ENCODE assay signal across 20 cellular contexts in the genomic region with DNA sequence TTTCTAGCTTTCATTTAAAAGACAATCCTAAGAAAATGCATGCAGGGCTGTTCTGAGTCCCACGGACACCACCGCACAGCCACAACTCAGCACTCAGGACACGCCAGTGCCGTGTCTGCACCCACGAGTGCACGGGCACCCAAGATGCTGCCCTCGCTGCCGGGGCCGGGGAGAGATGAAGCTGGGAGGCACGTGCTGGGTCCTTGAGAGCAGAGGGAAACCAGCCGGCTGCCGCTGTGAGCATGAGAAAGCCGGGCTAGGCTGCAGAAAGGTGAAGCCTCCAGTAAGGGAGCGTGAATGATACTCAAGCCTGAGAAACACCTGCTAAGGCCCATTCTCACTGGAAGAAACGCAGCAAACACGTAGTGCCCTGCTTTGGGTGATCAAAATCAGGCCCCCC. TPM values are rescaled to one million over a fixed set of nuclear protein-coding genes. Genes with fewer than 3 reads are reported as not detected.
DNase-seq lines count a peak whose midpoint lies in the region; ATAC-seq and TF ChIP-seq lines count a peak whose summit lies in the region.
"Had no signal": no experiment of that assay in that cellular context is flagged by ENCODE, and none has a peak within 500 bp of the region (broad histone marks: within the 10 kb centered on the region; RNA-seq: fewer than 3 reads in every experiment).

No MANE protein-coding gene starts in this region.

- H3K36me3 ChIP-seq in Peyer's patch: peaks cover 0 to 63% (median 0%) of the 10 kb centered on the region in 3 donors
- peaks cover 70% of the 10 kb centered on the region for H3K36me3 ChIP-seq in lower lobe of right lung
- H3K36me3 ChIP-seq in testis (ENCODE audit: low read depth, missing control alignments): no peaks in the 10 kb centered on the region

- peak; percentile 0 for DNase-seq in activated naive CD4-positive, alpha-beta T cell treated with anti-CD3 and anti-CD28 coated beads, Interleukin-2, amount 50 U/mL, for 16 hours
- DNase-seq in activated naive CD4-positive, alpha-beta T cell treated with anti-CD3 and anti-CD28 coated beads for 36 hours: no peak
- DNase-seq in Peyer's patch (peak in 2 of 3 donors; percentile 30 to 36), lower lobe of right lung (peak; percentile 42), testis (peak; percentile 3), GDM1 (lab: John Stamatoyannopoulos, UW) (no peak), HT-29 (ENCODE audit: low spot score) (no peak)
- DNase-seq: AML-193; Calu3; KG1; NCI-H1048; NCI-H1694; NCI-H2107; NCI-H345; NCI-H69; NK-92 treated with Interleukin-12 subunit alpha and Interleukin-12 subunit beta, amount 100 ng/mL, for 24 hours; OCI-M1 had no signal

- ATAC-seq in lower lobe of right lung: no peak

- H3K27me3 Mint-ChIP-seq in activated naive CD4-positive, alpha-beta T cell treated with anti-CD3 and anti-CD28 coated beads for 36 hours (ENCODE audit: low read depth): no peaks in the 10 kb centered on the region

- no peak for TF ChIP-seq POLR2A in Peyer's patch (IDR thresholded peaks at IDR 0.05)
- no peak for TF ChIP-seq POLR2A in testis (IDR thresholded peaks at IDR 0.05)

- intact Hi-C loops in activated naive CD4-positive, alpha-beta T cell treated with anti-CD3 and anti-CD28 coated beads for 36 hours (cut with micrococcal nuclease): no loop called here
- intact Hi-C loops in lower lobe of right lung (cut with DNase I): no loop called here
- intact Hi-C loops in testis (cut with DNase I; ENCODE audit: low total_unique reads): no loop called here

- H3K4me3 Mint-ChIP-seq in activated naive CD4-positive, alpha-beta T cell treated with anti-CD3 and anti-CD28 coated beads for 36 hours: no peak overlapping the region

- TF ChIP-seq CTCF in Peyer's patch (IDR thresholded peaks at IDR 0.05) (no peak), lower lobe of right lung (IDR thresholded peaks at IDR 0.05) (no peak), testis (IDR thresholded peaks at IDR 0.05) (no peak)

- H3K9me3 ChIP-seq in Peyer's patch (no peaks in the 10 kb centered on the region), lower lobe of right lung (no peaks in the 10 kb centered on the region), testis (no peaks in the 10 kb centered on the region)

- no peak overlapping the region for H3K27ac ChIP-seq in Peyer's patch
- no peak overlapping the region for H3K27ac ChIP-seq in lower lobe of right lung
- H3K27ac ChIP-seq in testis: no peak overlapping the region
- H3K27ac ChIP-seq: RWPE1 had no signal

- H3K27ac Mint-ChIP-seq in activated naive CD4-positive, alpha-beta T cell treated with anti-CD3 and anti-CD28 coated beads for 36 hours: no peak overlapping the region

- no peaks in the 10 kb centered on the region for H3K9me3 Mint-ChIP-seq in activated naive CD4-positive, alpha-beta T cell treated with anti-CD3 and anti-CD28 coated beads for 36 hours

- H3K4me3 ChIP-seq in Peyer's patch (no peak overlapping the region), lower lobe of right lung (no peak overlapping the region), testis (no peak overlapping the region)

- peaks cover 41% of the 10 kb centered on the region for H3K36me3 Mint-ChIP-seq in activated naive CD4-positive, alpha-beta T cell treated with anti-CD3 and anti-CD28 coated beads for 36 hours (ENCODE audit: low read depth)

- H3K4me1 Mint-ChIP-seq in activated naive CD4-positive, alpha-beta T cell treated with anti-CD3 and anti-CD28 coated beads for 36 hours (ENCODE audit: low read depth): peaks cover 17% of the 10 kb centered on the region

- H3K4me1 ChIP-seq in Peyer's patch (peaks cover 0 to 11% (median 7%) of the 10 kb centered on the region in 4 donors), lower lobe of right lung (peaks cover 16% of the 10 kb centered on the region), testis (peaks cover 8% of the 10 kb centered on the region)

- 92 to 94% methylated on average over 16 of the region's 16 CpGs for WGBS in testis, 2 donors

- H3K27me3 ChIP-seq in Peyer's patch (no peaks in the 10 kb centered on the region), lower lobe of right lung (ENCODE audit: low read depth) (no peaks in the 10 kb centered on the region), testis (no peaks in the 10 kb centered on the region)

- CTCF ChIA-PET in activated naive CD4-positive, alpha-beta T cell treated with anti-CD3 and anti-CD28 coated beads for 36 hours (lab: Charles Lee): no interaction called here

RNA-seq across cellular contexts. Expression of gene COPS9, which starts 4.8 kb away (rescaled TPM):
- 10 to 100 TPM; 84.5 to 91.3 TPM for total RNA-seq in activated naive CD4-positive, alpha-beta T cell treated with anti-CD3 and anti-CD28 coated beads for 36 hours
- total RNA-seq in Peyer's patch (100 to 1,000 TPM in 3 of 4 donors, 10 to 100 TPM in 1; 57.3 to 113 (median 104) TPM), lower lobe of right lung (109 TPM), testis (100 to 1,000 TPM; 170 to 201 TPM)
- 167 TPM for polyA plus RNA-seq in testis (ENCODE audit: insufficient read depth, low read depth, low replicate concordance)
- 286 and 411 TPM in 2 replicates for total RNA-seq in HT-29 (2014; rRNA removed; shearing (Covaris generic))

RNA-seq across cellular contexts. Expression of gene OTOS, which starts 9.2 kb away (rescaled TPM):
- total RNA-seq in activated naive CD4-positive, alpha-beta T cell treated with anti-CD3 and anti-CD28 coated beads for 36 hours: not detected
- not detected for total RNA-seq in Peyer's patch
- total RNA-seq in lower lobe of right lung: not detected
- 1 to 10 TPM in 1 of 2 donors, not detected in 1; 1.5 TPM for total RNA-seq in testis
- polyA plus RNA-seq in testis (ENCODE audit: insufficient read depth, low read depth, low replicate concordance): 1.2 TPM
- not detected in 2 replicates for total RNA-seq in HT-29 (2014; rRNA removed; shearing (Covaris generic))
- total RNA-seq: Calu3, H4, M059J had no signal

Comparison
In these comparisons a context has a peak if more than half of its experiments do, and no peak if none do; other contexts are left out.
1. DNase-seq: peak in activated naive CD4-positive, alpha-beta T cell treated with anti-CD3 and anti-CD28 coated beads, Interleukin-2, amount 50 U/mL, for 16 hours (single experiment), Peyer's patch (2 of 3), lower lobe of right lung (single experiment) and testis (single experiment); none in activated naive CD4-positive, alpha-beta T cell treated with anti-CD3 and anti-CD28 coated beads for 36 hours (single experiment), GDM1 (single experiment) and HT-29 (single experiment).